ENCODE assay signal across 14 cellular contexts in genomic region chr18:74084184-74084583, GRCh38.
"Had no signal": no experiment of that assay in that cellular context is flagged by ENCODE, and none has a peak within 500 bp of the region (broad histone marks: within the 10 kb centered on the region; RNA-seq: fewer than 3 reads in every experiment).

No MANE protein-coding gene starts in this region.

- H3K36me3 ChIP-seq: tibial nerve had no signal

- DNase-seq: activated CD4-positive, alpha-beta T cell treated with anti-CD3 and anti-CD28 coated beads, Interleukin-2, amount 50 U/mL, for 4 hours; activated effector memory CD4-positive, alpha-beta T cell treated with anti-CD3 and anti-CD28 coated beads, Interleukin-2, amount 50 U/mL, for 16 hours; activated naive CD8-positive, alpha-beta T cell treated with anti-CD3 and anti-CD28 coated beads, Interleukin-2, amount 10 ng/mL, durations not matched to agents 7 days and 5 days; activated T-cell treated with anti-CD3 and anti-CD28 coated beads, Interleukin-2, amount 50 U/mL, for 4 hours; anterior cingulate cortex; cerebellar nuclear complex; effector memory CD8-positive, alpha-beta T cell; left ventricle myocardium superior; retina had no signal

- H3K4me1 ChIP-seq: parathyroid adenoma had no signal

- H3K27ac Mint-ChIP-seq: activated naive CD8-positive, alpha-beta T cell treated with anti-CD3 and anti-CD28 coated beads, Interleukin-2, amount 10 ng/mL, durations not matched to agents 7 days and 5 days; dendritic cell treated with granulocyte-macrophage colony-stimulating factor and Interleukin-4, amounts not matched to agents 40 ng/mL and 50 ng/mL, for 4 days had no signal

- H3K9ac ChIP-seq: parathyroid adenoma had no signal

- H3K27me3 ChIP-seq: tibial nerve had no signal

- H3K79me2 ChIP-seq: hepatocyte, parathyroid adenoma had no signal

- H3K36me3 Mint-ChIP-seq: activated naive CD8-positive, alpha-beta T cell treated with anti-CD3 and anti-CD28 coated beads, Interleukin-2, amount 10 ng/mL, durations not matched to agents 7 days and 5 days had no signal

- H3K4me3 ChIP-seq: hepatocyte, skin epidermis, tibial nerve had no signal

- H3K27me3 Mint-ChIP-seq: activated naive CD8-positive, alpha-beta T cell treated with anti-CD3 and anti-CD28 coated beads, Interleukin-2, amount 10 ng/mL, durations not matched to agents 7 days and 5 days; effector memory CD8-positive, alpha-beta T cell had no signal

- H3K4me3 Mint-ChIP-seq: activated naive CD8-positive, alpha-beta T cell treated with anti-CD3 and anti-CD28 coated beads, Interleukin-2, amount 10 ng/mL, durations not matched to agents 7 days and 5 days; activated T-cell treated with anti-CD3 and anti-CD28 coated beads, Interleukin-2, amount 50 U/mL, for 4 hours; dendritic cell treated with granulocyte-macrophage colony-stimulating factor and Interleukin-4, amounts not matched to agents 40 ng/mL and 50 ng/mL, for 4 days; effector memory CD8-positive, alpha-beta T cell had no signal

- H2AFZ ChIP-seq: hepatocyte, parathyroid adenoma had no signal

- H3K9me3 Mint-ChIP-seq: dendritic cell treated with granulocyte-macrophage colony-stimulating factor and Interleukin-4, amounts not matched to agents 40 ng/mL and 50 ng/mL, for 4 days had no signal

- H3K4me2 ChIP-seq: hepatocyte had no signal

- H3K27ac ChIP-seq: hepatocyte, parathyroid adenoma, skin epidermis, tibial nerve had no signal
